Comparison of ENCODE assay signal across 9 cellular contexts in the genomic region with DNA sequence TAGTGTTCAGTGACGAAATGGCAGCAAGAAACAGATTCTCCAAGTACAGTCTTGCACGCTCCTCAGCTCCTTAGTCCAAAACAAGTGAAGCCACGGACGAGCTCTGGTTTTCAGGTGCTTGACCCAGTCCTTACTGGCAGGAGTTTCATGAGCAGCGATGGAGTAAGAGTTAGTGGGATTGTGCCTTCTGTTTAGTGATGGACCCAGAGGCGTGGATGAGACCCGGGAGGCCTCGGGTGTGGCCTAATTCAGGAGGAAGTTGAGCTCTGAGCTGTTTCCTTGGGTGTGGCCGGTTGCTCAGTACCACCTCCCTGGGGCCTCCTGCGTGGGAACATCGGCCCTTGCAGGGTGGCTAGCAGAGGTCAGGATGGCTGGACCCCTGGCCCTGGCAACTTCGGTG. TPM values are rescaled to one million over a fixed set of nuclear protein-coding genes. Genes with fewer than 3 reads are reported as not detected.
A peak's percentile ranks its signal among the peaks of the same experiment; 100 is the strongest.
DNase-seq lines count a peak whose midpoint lies in the region; ATAC-seq and TF ChIP-seq lines count a peak whose summit lies in the region.
"Had no signal": no experiment of that assay in that cellular context is flagged by ENCODE, and none has a peak within 500 bp of the region (broad histone marks: within the 10 kb centered on the region; RNA-seq: fewer than 3 reads in every experiment).

No MANE protein-coding gene starts in this region.

- peak; percentile 46 for ATAC-seq in HG03175 (IDR thresholded peaks at IDR 0.05; ENCODE audit: unreplicated experiment)
- ATAC-seq in left ventricle myocardium superior, result peak; percentile 57
- no peak for ATAC-seq in thoracic aorta (ENCODE audit: insufficient number of reproducible peaks, low FRiP score, low read depth)

- peak; percentile 74 for DNase-seq in SIG-M5 treated with dmso at 0.1 percent for 504 hours (lab: John Stamatoyannopoulos, UW; ENCODE audit: unreplicated experiment)
- DNase-seq in SIG-M5 (lab: John Stamatoyannopoulos, UW), result no peak
- DNase-seq in activated CD4-positive, alpha-beta T cell treated with anti-CD3 and anti-CD28 coated beads for 48 hours, result peak; percentile 43
- DNase-seq in left ventricle myocardium superior, result peak; percentile 44
- DNase-seq in thoracic aorta (ENCODE audit: low spot score), result no peak
- no peak for DNase-seq in DMS 273 (lab: John Stamatoyannopoulos, UW; ENCODE audit: unreplicated experiment)
- DNase-seq in NCI-H2196 (lab: John Stamatoyannopoulos, UW; ENCODE audit: unreplicated experiment), result no peak

- no peak overlapping the region for H3K27ac ChIP-seq in thoracic aorta
- H3K27ac ChIP-seq: SJSA1 had no signal

- no peaks in the 10 kb centered on the region for H3K36me3 ChIP-seq in thoracic aorta
- H3K36me3 ChIP-seq: SJSA1 had no signal

- no peaks in the 10 kb centered on the region for H3K4me1 ChIP-seq in thoracic aorta (ENCODE audit: control insufficient read depth in 1 of 2, low read depth in 2 of 2)
- H3K4me1 ChIP-seq: SJSA1 had no signal

- peak overlapping the region; percentile 24 for H3K4me3 ChIP-seq in thoracic aorta
- H3K4me3 ChIP-seq: SJSA1 had no signal

- H3K27me3 ChIP-seq in thoracic aorta (replicated peaks; ENCODE audit: insufficient read depth), result no peaks in the 10 kb centered on the region

- intact Hi-C loops in left ventricle myocardium superior (cut with micrococcal nuclease), result no loop called here

- H3K9me3 ChIP-seq in thoracic aorta, result no peaks in the 10 kb centered on the region
- H3K9me3 ChIP-seq: SJSA1 had no signal

- no peak for TF ChIP-seq CTCF in thoracic aorta (IDR thresholded peaks at IDR 0.05)

RNA-seq across cellular contexts. Expression of a gene that starts 52.0 kb away (rescaled TPM):
- total RNA-seq in left ventricle myocardium superior (0.52 TPM), thoracic aorta (1 to 10 TPM; 4.5 to 7.3 TPM)

Comparison
In these comparisons a context has a peak if more than half of its experiments do, and no peak if none do; other contexts are left out.
1. DNase-seq: peak in SIG-M5 treated with dmso at 0.1 percent for 504 hours (single experiment), activated CD4-positive, alpha-beta T cell treated with anti-CD3 and anti-CD28 coated beads for 48 hours (single experiment) and left ventricle myocardium superior (single experiment); none in SIG-M5 (single experiment), thoracic aorta (single experiment), DMS 273 (single experiment) and NCI-H2196 (single experiment).